Comparison of ENCODE assay signal across 8 cellular contexts in genomic region chr12:112419269-112420133, GRCh38. TPM values are rescaled to one million over a fixed set of nuclear protein-coding genes. Genes with fewer than 3 reads are reported as not detected.
DNase-seq lines count a peak whose midpoint lies in the region; ATAC-seq and TF ChIP-seq lines count a peak whose summit lies in the region.

No MANE protein-coding gene starts in this region.

- H3K27me3 Mint-ChIP-seq in Calu3 (ENCODE audit: unreplicated experiment) = no peaks in the 10 kb centered on the region
- no peaks in the 10 kb centered on the region for H3K27me3 Mint-ChIP-seq in activated T-helper 17 cell treated with anti-CD3 and anti-CD28 coated beads, Interleukin-2, amount 50 U/mL, for 72 hours
- H3K27me3 Mint-ChIP-seq in glutamatergic neuron (ENCODE audit: unreplicated experiment) = no peaks in the 10 kb centered on the region

- H3K36me3 Mint-ChIP-seq in Calu3 (ENCODE audit: insufficient read depth, unreplicated experiment) = peaks cover 35% of the 10 kb centered on the region
- peaks cover 52% of the 10 kb centered on the region for H3K36me3 Mint-ChIP-seq in activated T-helper 17 cell treated with anti-CD3 and anti-CD28 coated beads, Interleukin-2, amount 50 U/mL, for 72 hours (ENCODE audit: low read depth)
- no peaks in the 10 kb centered on the region for H3K36me3 Mint-ChIP-seq in glutamatergic neuron (ENCODE audit: unreplicated experiment)

- peaks cover 6% of the 10 kb centered on the region for H4K20me1 ChIP-seq in Karpas-422 (ENCODE audit: insufficient read depth, low read depth, low read length)

- TSS peak; percentile 38 for BruUV-seq in Calu3 (replicated peaks; lab: Mats Ljungman, UMichigan)

- peaks cover 7% of the 10 kb centered on the region; the same call in 1 of the 2 replicates for H3K36me3 ChIP-seq in Karpas-422 (ENCODE audit: insufficient read depth, low read length)
- no peaks in the 10 kb centered on the region for H3K36me3 ChIP-seq in ovary

- H3K27me3 ChIP-seq in Karpas-422 (ENCODE audit: low read length) (no peaks in the 10 kb centered on the region), ovary (no peaks in the 10 kb centered on the region)

- no peak overlapping the region for H2AFZ ChIP-seq in Karpas-422 (ENCODE audit: low read length)

- peak overlapping the region; percentile 99 for H3K27ac Mint-ChIP-seq in Calu3 (ENCODE audit: unreplicated experiment)
- peak overlapping the region; percentile 98 for H3K27ac Mint-ChIP-seq in activated T-helper 17 cell treated with anti-CD3 and anti-CD28 coated beads, Interleukin-2, amount 50 U/mL, for 72 hours
- peak overlapping the region; percentile 83 for H3K27ac Mint-ChIP-seq in glutamatergic neuron (ENCODE audit: unreplicated experiment)

- no peaks in the 10 kb centered on the region for H3K9me2 ChIP-seq in Karpas-422 (replicated peaks; ENCODE audit: insufficient read depth, low read length)

- H3K27ac ChIP-seq in Karpas-422 (ENCODE audit: low read length) = peak overlapping the region; percentile 38
- peak overlapping the region; percentile 82 to 84 for H3K27ac ChIP-seq in ovary

- TF ChIP-seq CTCF in Calu3 (IDR thresholded peaks at IDR 0.05; ENCODE audit: unreplicated experiment) = no peak
- TF ChIP-seq CTCF in GM20000 (IDR thresholded peaks at IDR 0.05; ENCODE audit: extremely low read depth, missing control alignments) = no peak
- TF ChIP-seq CTCF in glutamatergic neuron (IDR thresholded peaks at IDR 0.05; ENCODE audit: partially characterized antibody, unreplicated experiment) = peak; percentile 31
- no peak for TF ChIP-seq CTCF in ovary (IDR thresholded peaks at IDR 0.05)

- peaks cover 40% of the 10 kb centered on the region for H3K4me1 ChIP-seq in Karpas-422 (ENCODE audit: low read length)
- peaks cover 4% of the 10 kb centered on the region for H3K4me1 ChIP-seq in ovary (ENCODE audit: insufficient read depth)

- intact Hi-C loops in Calu3 (cut with micrococcal nuclease; ENCODE audit: unreplicated experiment) (no loop called here), ovary (cut with DNase I) (no loop called here)

- peak overlapping the region; percentile 93 for H3K9ac ChIP-seq in Karpas-422 (ENCODE audit: low read length)

- peak overlapping the region; percentile 93 for H3K4me2 ChIP-seq in Karpas-422 (ENCODE audit: low read depth, low read length, poor library complexity, severe bottlenecking)

- peak; percentile 61 for ATAC-seq in activated T-helper 17 cell treated with anti-CD3 and anti-CD28 coated beads, Interleukin-2, amount 50 U/mL, for 72 hours (replicated peaks)
- ATAC-seq in HG02973 (IDR thresholded peaks at IDR 0.05; ENCODE audit: unreplicated experiment) (no peak), HG03135 (IDR thresholded peaks at IDR 0.05; ENCODE audit: unreplicated experiment) (no peak)

- H3K9me3 Mint-ChIP-seq in Calu3 (ENCODE audit: low read depth, unreplicated experiment) = no peaks in the 10 kb centered on the region
- H3K9me3 Mint-ChIP-seq in activated T-helper 17 cell treated with anti-CD3 and anti-CD28 coated beads, Interleukin-2, amount 50 U/mL, for 72 hours = no peaks in the 10 kb centered on the region
- H3K9me3 Mint-ChIP-seq in glutamatergic neuron (ENCODE audit: unreplicated experiment) = no peaks in the 10 kb centered on the region

- no peaks in the 10 kb centered on the region for H3K9me3 ChIP-seq in Karpas-422 (ENCODE audit: low read length)
- no peaks in the 10 kb centered on the region for H3K9me3 ChIP-seq in ovary

- TF ChIP-seq POLR2A in ovary (IDR thresholded peaks at IDR 0.05) = no peak

- H3K4me3 ChIP-seq in Karpas-422 (ENCODE audit: low read length) (peak overlapping the region; percentile 100), ovary (peak overlapping the region; percentile 67)

- no peak for TF ChIP-seq EP300 in ovary (IDR thresholded peaks at IDR 0.05)

- peaks cover 61% of the 10 kb centered on the region for H3K79me2 ChIP-seq in Karpas-422 (ENCODE audit: low read length)

- H3K4me1 Mint-ChIP-seq in Calu3 (ENCODE audit: low read depth, unreplicated experiment) (peaks cover 27% of the 10 kb centered on the region), glutamatergic neuron (ENCODE audit: low read depth, unreplicated experiment) (peaks cover 2% of the 10 kb centered on the region)
- H3K4me1 Mint-ChIP-seq in activated T-helper 17 cell treated with anti-CD3 and anti-CD28 coated beads, Interleukin-2, amount 50 U/mL, for 72 hours = peaks cover 34% of the 10 kb centered on the region

- peak; percentile 74 for DNase-seq in Calu3
- DNase-seq in GM20000 (ENCODE audit: low spot score) = peak; percentile 26
- DNase-seq in Karpas-422 = peak; percentile 59
- no peak for DNase-seq in glutamatergic neuron
- DNase-seq in ovary = peak; percentile 60 to 77 (median 73)

- H3K4me3 Mint-ChIP-seq in Calu3 (ENCODE audit: low read depth, unreplicated experiment) (peak overlapping the region; percentile 100), glutamatergic neuron (ENCODE audit: unreplicated experiment) (peak overlapping the region; percentile 94)
- H3K4me3 Mint-ChIP-seq in activated T-helper 17 cell treated with anti-CD3 and anti-CD28 coated beads, Interleukin-2, amount 50 U/mL, for 72 hours = peak overlapping the region; percentile 99

- CTCF ChIA-PET in Calu3 (lab: Charles Lee) = no interaction called here

- 4% methylated on average over 32 to 34 of the region's 34 CpGs for WGBS in ovary, 3 donors

RNA-seq across cellular contexts. Expression of gene PTPN11, which starts 0.8 kb away (rescaled TPM):
- total RNA-seq in Calu3 (2022) = 156 and 174 TPM in 2 replicates
- total RNA-seq in Karpas-422 (2014; rRNA removed; shearing (Covaris generic); ENCODE audit: low replicate concordance) = 65.3 and 66.3 TPM in 2 replicates
- 100 to 1,000 TPM in 1 of 2 donors, 10 to 100 TPM in 1; 95.0 to 119 TPM for total RNA-seq in activated T-helper 17 cell treated with anti-CD3 and anti-CD28 coated beads, Interleukin-2, amount 50 U/mL, for 72 hours
- total RNA-seq in glutamatergic neuron (ENCODE audit: unreplicated experiment) = 68.7 TPM
- total RNA-seq in ovary = 10 to 100 TPM; 26.8 to 94.6 (median 68.1) TPM
- polyA plus RNA-seq in ovary = 10 to 100 TPM; 22.1 to 49.0 TPM

RNA-seq across cellular contexts. Expression of gene RPL6, which starts 10.1 kb away (rescaled TPM):
- total RNA-seq in Calu3 (2022) = 1,147 and 1,267 TPM in 2 replicates
- 2,259 and 2,811 TPM in 2 replicates for total RNA-seq in Karpas-422 (2014; rRNA removed; shearing (Covaris generic); ENCODE audit: low replicate concordance)
- 1,000 to 10,000 TPM; 1,630 to 2,257 TPM for total RNA-seq in activated T-helper 17 cell treated with anti-CD3 and anti-CD28 coated beads, Interleukin-2, amount 50 U/mL, for 72 hours
- total RNA-seq in glutamatergic neuron (ENCODE audit: unreplicated experiment) = 967 TPM
- total RNA-seq in ovary = 1,000 to 10,000 TPM; 1,882 to 2,969 (median 2,080) TPM
- 1,000 to 10,000 TPM; 2,099 to 3,614 TPM for polyA plus RNA-seq in ovary

RNA-seq across cellular contexts. Expression of gene HECTD4, which starts 37.3 kb away (rescaled TPM):
- 65.7 and 70.2 TPM in 2 replicates for total RNA-seq in Calu3 (2022)
- 28.0 and 32.5 TPM in 2 replicates for total RNA-seq in Karpas-422 (2014; rRNA removed; shearing (Covaris generic); ENCODE audit: low replicate concordance)
- 10 to 100 TPM; 30.8 to 33.1 TPM for total RNA-seq in activated T-helper 17 cell treated with anti-CD3 and anti-CD28 coated beads, Interleukin-2, amount 50 U/mL, for 72 hours
- 261 TPM for total RNA-seq in glutamatergic neuron (ENCODE audit: unreplicated experiment)
- 10 to 100 TPM; 25.3 to 47.3 (median 37.2) TPM for total RNA-seq in ovary
- 10 to 100 TPM; 12.3 to 28.3 TPM for polyA plus RNA-seq in ovary
